Comparison of ENCODE assay signal across 8 cellular contexts in the genomic region with DNA sequence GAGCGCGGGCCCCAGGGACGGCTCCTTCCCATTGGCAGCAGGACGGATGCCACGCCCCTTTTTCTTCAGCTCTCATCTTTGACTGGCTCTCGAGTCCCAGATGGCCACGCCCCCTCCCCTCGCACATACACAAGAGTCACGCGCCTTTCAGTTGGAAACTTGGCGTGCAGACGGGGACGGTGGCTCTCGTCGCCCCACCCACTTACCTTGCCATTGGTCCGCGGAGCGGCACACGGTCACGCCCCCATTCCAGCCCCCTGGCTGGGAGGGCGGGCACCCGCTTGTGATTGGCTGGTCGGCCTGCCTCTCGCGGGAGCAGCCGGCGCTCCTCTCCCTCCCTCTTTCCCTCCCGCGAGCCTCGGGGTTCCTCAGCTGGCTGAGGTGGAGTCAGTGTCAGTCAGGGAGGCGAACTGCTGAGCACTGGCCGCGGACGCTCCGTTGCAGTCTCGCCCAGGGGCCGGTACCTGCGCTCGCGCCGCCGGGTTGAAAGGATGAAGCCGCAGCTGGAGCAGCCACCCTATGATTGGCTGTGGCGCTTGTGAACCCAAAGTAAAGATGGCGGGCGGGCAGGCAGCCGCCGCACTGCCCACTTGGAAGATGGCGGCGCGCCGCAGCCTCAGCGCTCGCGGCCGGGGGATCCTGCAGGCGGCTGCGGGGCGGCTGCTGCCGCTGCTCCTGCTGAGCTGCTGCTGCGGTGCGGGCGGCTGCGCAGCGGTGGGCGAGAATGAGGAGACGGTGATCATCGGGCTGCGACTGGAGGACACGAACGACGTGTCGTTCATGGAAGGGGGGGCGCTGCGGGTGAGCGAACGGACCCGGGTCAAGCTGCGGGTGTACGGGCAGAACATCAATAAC. TPM values are rescaled to one million over a fixed set of nuclear protein-coding genes. Genes with fewer than 3 reads are reported as not detected.
DNase-seq lines count a peak whose midpoint lies in the region; ATAC-seq and TF ChIP-seq lines count a peak whose summit lies in the region.

TSS of gene CNNM2 (plus strand) at position 333 of the 855 bp plus-strand sequence. CDS start at position 520, 187 bp downstream.

- H3K79me1 ChIP-seq in mesendoderm (ENCODE audit: low read length), result no peaks in the 10 kb centered on the region

- H3K4ac ChIP-seq in mesendoderm (ENCODE audit: low read depth, low read length), result no peak within 1 kb of the TSS

- peak within 1 kb of the TSS; percentile 79 for H3K9ac ChIP-seq in HUES48 (ENCODE audit: low read depth, low read length)
- peak within 1 kb of the TSS; percentile 90 for H3K9ac ChIP-seq in NT2/D1 (ENCODE audit: insufficient read length, low read depth)
- H3K9ac ChIP-seq in endodermal cell (ENCODE audit: extremely low read depth, low read length, poor library complexity, severe bottlenecking), result peak within 1 kb of the TSS; percentile 90
- H3K9ac ChIP-seq in mesendoderm (ENCODE audit: low read length), result peak within 1 kb of the TSS; percentile 82

- H4K8ac ChIP-seq in mesendoderm (ENCODE audit: low read depth, low read length), result no peak within 1 kb of the TSS

- peak within 1 kb of the TSS; percentile 86 for H3K4me2 ChIP-seq in mesendoderm (ENCODE audit: low read length)

- H3K27me3 ChIP-seq in HUES48 (ENCODE audit: control insufficient read depth, insufficient read depth, low read length) (peaks cover 20% of the 10 kb centered on the region), NT2/D1 (ENCODE audit: insufficient read depth, insufficient read length) (peaks cover 6% of the 10 kb centered on the region), endodermal cell (ENCODE audit: control insufficient read depth, insufficient read depth, low read length, poor library complexity, severe bottlenecking) (peaks cover 28% of the 10 kb centered on the region), mesendoderm (ENCODE audit: insufficient read depth, low read length, poor library complexity) (no peaks in the 10 kb centered on the region)

- H3K23ac ChIP-seq in mesendoderm (ENCODE audit: low read length), result peak within 1 kb of the TSS; percentile 94

- 0% methylated on average over 14 to 80 of the region's 80 CpGs for WGBS in endodermal cell (ENCODE audit: insufficient coverage in 1 of 2, insufficient read length in 1 of 2), 2 experiments
- WGBS in mesendoderm (ENCODE audit: extremely low coverage, insufficient coverage, low lambda C conversion rate), result no CpG with 5 or more reads among the region's 80 CpGs

- peak within 1 kb of the TSS; percentile 96 for H3K56ac ChIP-seq in mesendoderm (ENCODE audit: low read length)

- H3K27ac Mint-ChIP-seq in endodermal cell, result peak within 1 kb of the TSS; percentile 97

- H3K18ac ChIP-seq in mesendoderm (ENCODE audit: low read length), result no peak within 1 kb of the TSS

- peak; percentile 86 for ATAC-seq in GM21423 (IDR thresholded peaks at IDR 0.05; ENCODE audit: unreplicated experiment)

- H2BK15ac ChIP-seq in mesendoderm (replicated peaks; ENCODE audit: low read depth), result no peak within 1 kb of the TSS

- peaks cover 28% of the 10 kb centered on the region for H3K27me3 Mint-ChIP-seq in endodermal cell (ENCODE audit: insufficient read depth)

- no peak within 1 kb of the TSS for H4K5ac ChIP-seq in mesendoderm (ENCODE audit: low read length)

- TF ChIP-seq CTCF in endodermal cell (conservative IDR thresholded peaks at IDR 0.05), result no peak

- H2AK5ac ChIP-seq in mesendoderm (ENCODE audit: low read length), result no peak within 1 kb of the TSS

- peaks cover 1% of the 10 kb centered on the region for H3K36me3 Mint-ChIP-seq in endodermal cell (ENCODE audit: low read depth)

- H3K36me3 ChIP-seq in HUES48 (ENCODE audit: control insufficient read depth, insufficient read depth, low read length) (no peaks in the 10 kb centered on the region), NT2/D1 (ENCODE audit: insufficient read depth, insufficient read length, low read length) (no peaks in the 10 kb centered on the region), endodermal cell (ENCODE audit: control insufficient read depth, insufficient read depth, low read length) (no peaks in the 10 kb centered on the region), mesendoderm (ENCODE audit: control insufficient read depth, insufficient read depth, low read length) (no peaks in the 10 kb centered on the region)

- H3K4me3 ChIP-seq in HUES48 (ENCODE audit: low read depth, low read length), result peak within 1 kb of the TSS; percentile 81
- H3K4me3 ChIP-seq in NT2/D1 (ENCODE audit: insufficient read length, low read depth), result peak within 1 kb of the TSS; percentile 89
- H3K4me3 ChIP-seq in endodermal cell (ENCODE audit: low read length), result peak within 1 kb of the TSS; percentile 85
- peak within 1 kb of the TSS; percentile 94 for H3K4me3 ChIP-seq in mesendoderm (ENCODE audit: low read length)

- peaks cover 31% of the 10 kb centered on the region for H3K4me1 ChIP-seq in HUES48 (ENCODE audit: control insufficient read depth, insufficient read depth, low read length)
- peaks cover 7% of the 10 kb centered on the region for H3K4me1 ChIP-seq in NT2/D1 (ENCODE audit: insufficient read depth, insufficient read length)
- H3K4me1 ChIP-seq in endodermal cell (ENCODE audit: control insufficient read depth, insufficient read depth, low read length), result no peaks in the 10 kb centered on the region
- peaks cover 6% of the 10 kb centered on the region for H3K4me1 ChIP-seq in mesendoderm (ENCODE audit: control insufficient read depth, low read depth, low read length)

- no peaks in the 10 kb centered on the region for H3K79me2 ChIP-seq in mesendoderm (ENCODE audit: control insufficient read depth, insufficient read depth, low read length)

- peak within 1 kb of the TSS; percentile 82 for H3K4me3 Mint-ChIP-seq in endodermal cell

- DNase-seq in D341Med (ENCODE audit: low spot score) (peak; percentile 93), NT2/D1 (ENCODE audit: low read depth, low spot score) (peak; percentile 99), endodermal cell (peak; percentile 100), mesendoderm (peak; percentile 100)
- peak; percentile 99 for DNase-seq in activated CD8-positive, alpha-beta memory T cell treated with anti-CD3 and anti-CD28 coated beads, Interleukin-2, amount 50 U/mL, for 24 hours (ENCODE audit: extremely low read depth)
- DNase-seq in stimulated activated CD8-positive, alpha-beta memory T cell treated with anti-CD3 and anti-CD28 coated beads, Interleukin-12 subunit alpha, Interleukin-12 subunit beta, amount 100 ng/mL, for 4 hours (ENCODE audit: low read depth), result peak; percentile 99

- H3K27ac ChIP-seq in HUES48 (ENCODE audit: low read depth, low read length) (peak within 1 kb of the TSS; percentile 89), endodermal cell (ENCODE audit: low read depth, low read length) (peak within 1 kb of the TSS; percentile 94), mesendoderm (ENCODE audit: low read depth, low read length) (no peak within 1 kb of the TSS)

- no peaks in the 10 kb centered on the region for H3K9me3 Mint-ChIP-seq in endodermal cell

- H3K4me1 Mint-ChIP-seq in endodermal cell, result peaks cover 25% of the 10 kb centered on the region

- H3K9me3 ChIP-seq in HUES48 (ENCODE audit: control insufficient read depth, insufficient read depth, low read length) (no peaks in the 10 kb centered on the region), NT2/D1 (ENCODE audit: insufficient read depth, low read length) (no peaks in the 10 kb centered on the region), endodermal cell (ENCODE audit: control insufficient read depth, low read length) (no peaks in the 10 kb centered on the region)

- H2BK120ac ChIP-seq in mesendoderm (ENCODE audit: low read depth, low read length), result no peak within 1 kb of the TSS

- no peak within 1 kb of the TSS for H2BK5ac ChIP-seq in mesendoderm (ENCODE audit: low read length)

RNA-seq across cellular contexts. Expression of gene CNNM2, which starts in this region (rescaled TPM):
- total RNA-seq in endodermal cell, result 10 to 100 TPM; 14.7 to 17.9 TPM
- 9.2 TPM for polyA plus RNA-seq in endodermal cell (2013, experiment 1 of 2)
- 7.6 TPM for polyA plus RNA-seq in endodermal cell (2013, experiment 2 of 2)
- 4.1 TPM for polyA plus RNA-seq in mesendoderm (2013, experiment 1 of 2)
- polyA plus RNA-seq in mesendoderm (2013, experiment 2 of 2), result 4.2 TPM
